Comparison of ENCODE assay signal across 8 cellular contexts in genomic region chr20:50794181-50794845, GRCh38. TPM values are rescaled to one million over a fixed set of nuclear protein-coding genes. Genes with fewer than 3 reads are reported as not detected.
DNase-seq lines count a peak whose midpoint lies in the region; ATAC-seq, FAIRE-seq and TF ChIP-seq lines count a peak whose summit lies in the region.

No MANE protein-coding gene starts in this region.

- TF ChIP-seq CTCF in left lung (IDR thresholded peaks at IDR 0.05) = no peak
- TF ChIP-seq CTCF in type B pancreatic cell (conservative IDR thresholded peaks at IDR 0.05) = no peak

- peak; percentile 13 to 15 for DNase-seq in activated T-cell treated with anti-CD3 and anti-CD28 coated beads, Interleukin-2, amount 50 U/mL, for 72 hours
- DNase-seq in left lung (no peak), type B pancreatic cell (ENCODE audit: extremely low spot score, unreplicated experiment) (no peak), GM12892 (ENCODE audit: insufficient read length) (no peak), Ammon's horn (ENCODE audit: low spot score) (no peak), A172 (ENCODE audit: low spot score) (no peak)

- peak overlapping the region; percentile 64; the same call in 1 of the 2 replicates for H3K9ac ChIP-seq in ES-I3 (ENCODE audit: low read depth, low read length)

- peaks cover 0 to 30% of the 10 kb centered on the region in 2 donors for H3K27me3 ChIP-seq in left lung

- H3K4me3 ChIP-seq in left lung = peak overlapping the region; percentile 15 to 66

- H3K36me3 Mint-ChIP-seq in activated T-cell treated with anti-CD3 and anti-CD28 coated beads, Interleukin-2, amount 50 U/mL, for 72 hours (ENCODE audit: insufficient read depth in 2 of 2) = peaks cover 0 to 2% of the 10 kb centered on the region in 2 donors
- H3K36me3 Mint-ChIP-seq in type B pancreatic cell = no peaks in the 10 kb centered on the region

- peaks cover 19% of the 10 kb centered on the region for H3K4me1 Mint-ChIP-seq in activated T-cell treated with anti-CD3 and anti-CD28 coated beads, Interleukin-2, amount 50 U/mL, for 72 hours (ENCODE audit: low read depth)
- H3K4me1 Mint-ChIP-seq in type B pancreatic cell (ENCODE audit: unreplicated experiment) = peaks cover 21% of the 10 kb centered on the region

- H3K9me3 ChIP-seq in ES-I3 (ENCODE audit: control insufficient read depth, insufficient read depth, low read length) = no peaks in the 10 kb centered on the region
- H3K9me3 ChIP-seq in left lung = no peaks in the 10 kb centered on the region

- H3K9me3 Mint-ChIP-seq in activated T-cell treated with anti-CD3 and anti-CD28 coated beads, Interleukin-2, amount 50 U/mL, for 72 hours = no peaks in the 10 kb centered on the region
- no peaks in the 10 kb centered on the region for H3K9me3 Mint-ChIP-seq in type B pancreatic cell

- TF ChIP-seq POLR2A in GM12892 (IDR thresholded peaks at IDR 0.05; ENCODE audit: low read depth, low read length) = no peak

- no peak for FAIRE-seq in GM12892 (lab: Jason Lieb, UNC)

- intact Hi-C loops in left lung (cut with DNase I) = loop anchor here in 1 of 2 donors (10.0 kb wide), 1 partner anchor 130 kb away; no protein-coding TSS in a partner anchor

- H3K4me3 Mint-ChIP-seq in activated T-cell treated with anti-CD3 and anti-CD28 coated beads, Interleukin-2, amount 50 U/mL, for 72 hours = peak overlapping the region; percentile 70 to 73
- peak overlapping the region; percentile 77 for H3K4me3 Mint-ChIP-seq in type B pancreatic cell

- no peaks in the 10 kb centered on the region for H3K27me3 Mint-ChIP-seq in activated T-cell treated with anti-CD3 and anti-CD28 coated beads, Interleukin-2, amount 50 U/mL, for 72 hours (ENCODE audit: low read depth)
- H3K27me3 Mint-ChIP-seq in type B pancreatic cell = no peaks in the 10 kb centered on the region

- no peak overlapping the region for H3K27ac Mint-ChIP-seq in activated T-cell treated with anti-CD3 and anti-CD28 coated beads, Interleukin-2, amount 50 U/mL, for 72 hours
- no peak overlapping the region for H3K27ac Mint-ChIP-seq in type B pancreatic cell

- H3K4me1 ChIP-seq in ES-I3 (ENCODE audit: insufficient read depth, low read length) (peaks cover 14% of the 10 kb centered on the region; the same call in 1 of the 2 replicates), left lung (peaks cover 18 to 29% of the 10 kb centered on the region in 2 donors)

- H3K27ac ChIP-seq in left lung = no peak overlapping the region

- H3K36me3 ChIP-seq in ES-I3 (ENCODE audit: insufficient read depth, low read length) (no peaks in the 10 kb centered on the region), left lung (no peaks in the 10 kb centered on the region)

- ATAC-seq in HG02588 (IDR thresholded peaks at IDR 0.05; ENCODE audit: unreplicated experiment) (peak; percentile 2), left lung (no peak)
- ATAC-seq in activated T-cell treated with anti-CD3 and anti-CD28 coated beads, Interleukin-2, amount 50 U/mL, for 72 hours (replicated peaks in 1 of 2) = peak; percentile 17 to 19

RNA-seq across cellular contexts. Expression of gene BCAS4, which starts 0.5 kb away (rescaled TPM):
- 10 to 100 TPM; 13.6 to 26.7 TPM for total RNA-seq in activated T-cell treated with anti-CD3 and anti-CD28 coated beads, Interleukin-2, amount 50 U/mL, for 72 hours
- 1 to 10 TPM; 2.9 to 4.6 TPM for total RNA-seq in left lung
- total RNA-seq in type B pancreatic cell (ENCODE audit: low replicate concordance) = 6.3 and 9.3 TPM in 2 replicates
- polyA plus RNA-seq in GM12892 (2012; ENCODE audit: missing spikeins) = 54.0 TPM
- total RNA-seq in A172 (2014; rRNA removed; shearing (Covaris generic)) = 21.4 and 43.8 TPM in 2 replicates

Comparison
In these comparisons a context has a peak if more than half of its experiments do, and no peak if none do; other contexts are left out.
1. DNase-seq: peak in activated T-cell treated with anti-CD3 and anti-CD28 coated beads, Interleukin-2, amount 50 U/mL, for 72 hours (2 of 2); none in left lung (0 of 2), type B pancreatic cell (single experiment), GM12892 (single experiment), Ammon's horn (single experiment) and A172 (single experiment).